In the genomic region with DNA sequence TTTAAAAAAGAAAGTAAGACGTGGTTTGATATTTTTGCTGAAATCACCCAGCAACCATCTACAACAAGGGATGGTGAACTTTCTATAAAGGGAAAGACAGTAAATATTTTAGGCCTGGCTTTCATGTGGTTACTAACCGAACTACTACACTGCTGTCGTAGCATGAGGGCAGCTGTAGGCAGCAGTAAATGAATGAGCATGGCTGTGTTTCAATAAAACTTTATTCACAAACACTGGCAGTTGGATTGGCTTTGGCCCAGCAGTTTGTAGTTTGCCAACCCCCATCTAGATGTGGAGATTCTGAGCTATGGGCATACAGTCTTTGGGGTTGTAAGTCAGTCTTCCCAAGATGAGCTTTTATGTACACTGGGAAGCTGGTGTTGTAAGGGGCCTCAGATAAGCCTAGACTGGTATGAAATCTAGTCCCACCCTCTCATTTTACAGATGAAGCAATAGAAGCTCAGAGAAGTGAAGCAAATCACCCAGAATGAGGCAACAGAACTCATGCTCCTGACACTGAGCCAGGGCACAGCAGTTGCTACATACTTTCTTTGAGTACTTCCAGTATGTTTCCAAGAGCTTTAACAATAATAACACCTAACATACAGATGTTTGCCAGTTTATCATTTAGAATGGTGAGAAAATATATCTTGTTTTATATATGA, we compare ENCODE assay signal across 11 cellular contexts.
DNase-seq lines count a peak whose midpoint lies in the region; ATAC-seq, FAIRE-seq and TF ChIP-seq lines count a peak whose summit lies in the region.
"Had no signal": no experiment of that assay in that cellular context is flagged by ENCODE, and none has a peak within 500 bp of the region (broad histone marks: within the 10 kb centered on the region; RNA-seq: fewer than 3 reads in every experiment).

No MANE protein-coding gene starts in this region.

- DNase-seq in astrocyte (ENCODE audit: low read depth) (peak; percentile 71), left cardiac atrium (peak; percentile 78), kidney (no peak), SHP77 treated with DMSO at 0.1 percent for 48 hours (lab: John Stamatoyannopoulos, UW) (no peak), erythroblast (lab: John Stamatoyannopoulos, UW) (no peak)
- DNase-seq: activated CD8-positive, alpha-beta T cell treated with anti-CD3 and anti-CD28 coated beads, Interleukin-2, amount 10 ng/mL, durations not matched to agents 7 days and 5 days; stimulated activated naive CD8-positive, alpha-beta T cell treated with anti-CD3 and anti-CD28 coated beads, Interleukin-15, Interleukin-2, amounts not matched to agents 100 U/mL and 50 U/mL, for 24 hours had no signal

- peaks cover 9% of the 10 kb centered on the region for H3K4me1 Mint-ChIP-seq in astrocyte (ENCODE audit: low read depth, unreplicated experiment)

- H3K9ac ChIP-seq in astrocyte (ENCODE audit: low read length): no peak overlapping the region
- no peak overlapping the region for H3K9ac ChIP-seq in skeletal muscle satellite cell (ENCODE audit: low read depth, low read length)
- H3K9ac ChIP-seq in kidney (ENCODE audit: low read length in 2 of 2): no peak overlapping the region

- TF ChIP-seq CTCF in C4-2B (conservative IDR thresholded peaks at IDR 0.05) (no peak), astrocyte (IDR thresholded peaks at IDR 0.05; ENCODE audit: insufficient read depth, low read depth, low read length) (no peak), kidney (IDR thresholded peaks at IDR 0.05; ENCODE audit: borderline replicate concordance, extremely low read depth, insufficient read depth) (no peak)

- TF ChIP-seq POLR2A in erythroblast (IDR thresholded peaks at IDR 0.05; ENCODE audit: low read length): no peak

- H3K4me1 ChIP-seq in astrocyte (ENCODE audit: insufficient read depth, low read length) (peaks cover 4% of the 10 kb centered on the region), skeletal muscle satellite cell (ENCODE audit: control insufficient read depth, insufficient read depth, low read length) (peaks cover 22% of the 10 kb centered on the region), kidney (ENCODE audit: control insufficient read depth in 1 of 2, insufficient read depth in 1 of 2, low read depth in 1 of 2, low read length in 2 of 2) (peaks cover 10 to 15% of the 10 kb centered on the region in 2 donors)

- H3K9me3 Mint-ChIP-seq in astrocyte (ENCODE audit: unreplicated experiment): no peaks in the 10 kb centered on the region

- H3K36me3 Mint-ChIP-seq in astrocyte (ENCODE audit: low read depth, unreplicated experiment): no peaks in the 10 kb centered on the region

- H3K4me2 ChIP-seq in astrocyte (ENCODE audit: low read length): no peak overlapping the region
- peak overlapping the region; percentile 27 for H3K4me2 ChIP-seq in skeletal muscle satellite cell (ENCODE audit: low read length)

- H3K27ac ChIP-seq in C4-2B: peak overlapping the region; percentile 53; the same call in 1 of the 2 replicates
- no peak overlapping the region for H3K27ac ChIP-seq in astrocyte (ENCODE audit: low read depth, low read length)
- H3K27ac ChIP-seq in kidney (ENCODE audit: low read depth in 2 of 2, low read length in 2 of 2): peak overlapping the region in 1 of 2 donors; percentile 20
- H3K27ac ChIP-seq: cardiac muscle cell had no signal

- peaks cover 24% of the 10 kb centered on the region for H3K27me3 Mint-ChIP-seq in astrocyte (ENCODE audit: low read depth, unreplicated experiment)

- intact Hi-C loops in left cardiac atrium (cut with DNase I) (loop anchor here in 1 of 2 donors (2.0 to 5.0 kb wide), 2 partner anchors 130 to 201 kb away; no protein-coding TSS in a partner anchor), kidney (cut with DNase I) (no loop called here)

- H2AFZ ChIP-seq in astrocyte (ENCODE audit: low read depth, low read length): no peak overlapping the region

- no peaks in the 10 kb centered on the region for H4K20me1 ChIP-seq in astrocyte (ENCODE audit: insufficient read depth, low read length)

- H3K4me3 ChIP-seq in astrocyte (ENCODE audit: insufficient read depth, low read depth, low read length): no peak overlapping the region
- no peak overlapping the region for H3K4me3 ChIP-seq in skeletal muscle satellite cell (ENCODE audit: low read length)
- H3K4me3 ChIP-seq in kidney (ENCODE audit: low read length in 2 of 2): no peak overlapping the region
- H3K4me3 ChIP-seq: cardiac muscle cell had no signal

- H3K36me3 ChIP-seq in astrocyte (ENCODE audit: insufficient read depth, low read length): no peaks in the 10 kb centered on the region
- H3K36me3 ChIP-seq in skeletal muscle satellite cell (ENCODE audit: insufficient read depth, low read length): no peaks in the 10 kb centered on the region
- no peaks in the 10 kb centered on the region for H3K36me3 ChIP-seq in kidney (ENCODE audit: control insufficient read depth in 1 of 2, insufficient read depth in 2 of 2, low read length in 2 of 2)
- H3K36me3 ChIP-seq: cardiac muscle cell had no signal

- FAIRE-seq in astrocyte (lab: Jason Lieb, UNC): no peak
- no peak for FAIRE-seq in kidney (lab: Jason Lieb, UNC)

- no peaks in the 10 kb centered on the region for H3K79me2 ChIP-seq in astrocyte (ENCODE audit: insufficient read depth, low read length)

- no peaks in the 10 kb centered on the region for H3K9me3 ChIP-seq in astrocyte (ENCODE audit: insufficient read depth, low read depth, low read length)
- H3K9me3 ChIP-seq in skeletal muscle satellite cell (replicated peaks; ENCODE audit: low read length): no peaks in the 10 kb centered on the region
- H3K9me3 ChIP-seq in kidney (ENCODE audit: control insufficient read depth in 1 of 2, low read length in 2 of 2): peaks cover 0 to 5% of the 10 kb centered on the region in 2 donors

- no peak overlapping the region for H3K27ac Mint-ChIP-seq in astrocyte (ENCODE audit: unreplicated experiment)
- H3K27ac Mint-ChIP-seq: activated CD8-positive, alpha-beta T cell treated with anti-CD3 and anti-CD28 coated beads, Interleukin-2, amount 10 ng/mL, durations not matched to agents 7 days and 5 days had no signal

- peak; percentile 43 to 54 for ATAC-seq in left cardiac atrium
- ATAC-seq in HG02970 (IDR thresholded peaks at IDR 0.05; ENCODE audit: low FRiP score, unreplicated experiment): no peak
- ATAC-seq: activated CD8-positive, alpha-beta T cell treated with anti-CD3 and anti-CD28 coated beads, Interleukin-2, amount 10 ng/mL, durations not matched to agents 7 days and 5 days; stimulated activated naive CD8-positive, alpha-beta T cell treated with anti-CD3 and anti-CD28 coated beads, Interleukin-15, Interleukin-2, amounts not matched to agents 100 U/mL and 50 U/mL, for 24 hours had no signal

- H3K4me3 Mint-ChIP-seq in astrocyte (ENCODE audit: unreplicated experiment): no peak overlapping the region
- H3K4me3 Mint-ChIP-seq: activated CD8-positive, alpha-beta T cell treated with anti-CD3 and anti-CD28 coated beads, Interleukin-2, amount 10 ng/mL, durations not matched to agents 7 days and 5 days had no signal

- no peaks in the 10 kb centered on the region for H3K27me3 ChIP-seq in astrocyte (ENCODE audit: insufficient read depth, low read length)
- H3K27me3 ChIP-seq in skeletal muscle satellite cell (ENCODE audit: control insufficient read depth, insufficient read depth, low read length): no peaks in the 10 kb centered on the region
- H3K27me3 ChIP-seq: cardiac muscle cell had no signal

Comparison
In these comparisons a context has a peak if more than half of its experiments do, and no peak if none do; other contexts are left out.
1. DNase-seq: peak in astrocyte (single experiment) and left cardiac atrium (single experiment); none in kidney (single experiment), SHP77 treated with DMSO at 0.1 percent for 48 hours (single experiment) and erythroblast (0 of 2).